ENCODE assay signal across 8 cellular contexts in genomic region chr6:125918681-125919566, GRCh38. TPM values are rescaled to one million over a fixed set of nuclear protein-coding genes. Genes with fewer than 3 reads are reported as not detected.
DNase-seq lines count a peak whose midpoint lies in the region; ATAC-seq and TF ChIP-seq lines count a peak whose summit lies in the region.

No MANE protein-coding gene starts in this region.

- no peak for TF ChIP-seq POLR2A in heart left ventricle (IDR thresholded peaks at IDR 0.05)

- peak overlapping the region; percentile 31 to 86 (median 66) for H3K27ac ChIP-seq in heart left ventricle

- ATAC-seq in GM18907 (IDR thresholded peaks at IDR 0.05; ENCODE audit: unreplicated experiment) (peak; percentile 97), HG03064 (IDR thresholded peaks at IDR 0.05; ENCODE audit: low read depth, unreplicated experiment) (peak; percentile 96), heart left ventricle (peak in 3 of 4 donors; percentile 85 to 89 (median 88))

- H3K4me3 ChIP-seq in heart left ventricle (peak overlapping the region in 9 of 12 donors; percentile 26 to 52 (median 37)), skeletal muscle cell (ENCODE audit: low read depth, low read length) (peak overlapping the region; percentile 34)

- 45 to 52% (median 49%) methylated on average over 13 of the region's 13 CpGs for WGBS in heart left ventricle, 4 donors

- no peaks in the 10 kb centered on the region for H3K27me3 ChIP-seq in heart left ventricle

- no peak for TF ChIP-seq CTCF in heart left ventricle (IDR thresholded peaks at IDR 0.05)

- H3K36me3 ChIP-seq in heart left ventricle, result peaks cover 0 to 73% (median 53%) of the 10 kb centered on the region in 9 donors

- intact Hi-C loops in heart left ventricle (cut with DNase I), result loop anchor here in 2 of 10 donors (5.0 to 10.0 kb wide), 2 partner anchors 38 to 54 kb away; partner anchors contain the start of gene HINT3 (in 1 of the 2)

- peaks cover 0 to 51% (median 9%) of the 10 kb centered on the region in 12 donors for H3K4me1 ChIP-seq in heart left ventricle

- DNase-seq in Ammon's horn (ENCODE audit: low spot score) (peak; percentile 36), NCI-H748 (lab: John Stamatoyannopoulos, UW; ENCODE audit: unreplicated experiment) (peak; percentile 74), heart left ventricle (peak in 2 of 5 donors; percentile 23 to 30), skeletal muscle cell (ENCODE audit: low read depth) (peak; percentile 79), cerebellar nuclear complex (lab: John Stamatoyannopoulos, UW) (no peak)
- DNase-seq in activated naive CD4-positive, alpha-beta T cell treated with anti-CD3 and anti-CD28 coated beads, Interleukin-2, amount 50 U/mL, for 16 hours, result peak; percentile 55

- H3K9me3 ChIP-seq in heart left ventricle, result no peaks in the 10 kb centered on the region

RNA-seq across cellular contexts. Expression of gene HINT3, which starts 37.6 kb away (rescaled TPM):
- 10 to 100 TPM; 26.3 to 40.0 (median 33.8) TPM for total RNA-seq in heart left ventricle
- 10 to 100 TPM in 1 of 2 donors, 1 to 10 TPM in 1; 8.1 to 23.9 TPM for polyA plus RNA-seq in heart left ventricle

Comparison
In these comparisons a context has a peak if more than half of its experiments do, and no peak if none do; other contexts are left out.
1. DNase-seq: peak in Ammon's horn (single experiment), NCI-H748 (single experiment), activated naive CD4-positive, alpha-beta T cell treated with anti-CD3 and anti-CD28 coated beads, Interleukin-2, amount 50 U/mL, for 16 hours (single experiment) and skeletal muscle cell (single experiment); none in cerebellar nuclear complex (0 of 2).
2. Peak in every context shown above with its lines, with median percentiles within 50 percentile points of each other: ATAC-seq.